In genomic region chr11:47846998-47847397, GRCh38 we compare ENCODE assay signal across 8 cellular contexts. TPM values are rescaled to one million over a fixed set of nuclear protein-coding genes. Genes with fewer than 3 reads are reported as not detected.
A peak's percentile ranks its signal among the peaks of the same experiment; 100 is the strongest.
DNase-seq lines count a peak whose midpoint lies in the region; ATAC-seq, FAIRE-seq and TF ChIP-seq lines count a peak whose summit lies in the region.

No MANE protein-coding gene starts in this region.

- H2AK5ac ChIP-seq in H1 (ENCODE audit: low read depth, low read length), result 0 out of 2 replicates have a peak overlapping the region, but pooled peaks have one; percentile 11

- H2AFZ ChIP-seq in DND-41 (ENCODE audit: low read depth, low read length), result no peak overlapping the region
- no peak overlapping the region for H2AFZ ChIP-seq in H1 (ENCODE audit: low read length)

- no peak overlapping the region for H4K8ac ChIP-seq in H1 (ENCODE audit: extremely low read depth, insufficient read depth, low read length)

- H3K4me3 ChIP-seq in DND-41 (ENCODE audit: low read depth in 1 of 2, low read length in 2 of 2) (peak overlapping the region; percentile 85 to 91), NB4 (ENCODE audit: low read depth, low read length) (peak overlapping the region; percentile 97), H1 (ENCODE audit: extremely low read depth in 1 of 4, insufficient read depth in 2 of 4, low read depth in 3 of 4, low read length in 4 of 4) (peak overlapping the region; percentile 4 to 100 (median 97); a peak in 6 of 8 replicates), sigmoid colon (peak overlapping the region in 2 of 4 donors; percentile 68 to 83)

- peaks cover 55% of the 10 kb centered on the region for H3K4me1 ChIP-seq in DND-41 (ENCODE audit: insufficient read depth, low read length)
- H3K4me1 ChIP-seq in H1 (replicated peaks in 1 of 4; ENCODE audit: control insufficient read depth in 3 of 4, insufficient read depth in 4 of 4, low read length in 3 of 4), result peaks cover 0 to 8% (median 3%) of the 10 kb centered on the region in 4 experiments; a peak in 5 of 7 replicates
- H3K4me1 ChIP-seq in sigmoid colon, result peaks cover 0 to 29% (median 14%) of the 10 kb centered on the region in 4 donors

- H3K4ac ChIP-seq in H1 (replicated peaks; ENCODE audit: insufficient read length, low read depth, low read length), result no peak overlapping the region

- H3K36me3 Mint-ChIP-seq in osteocyte (ENCODE audit: unreplicated experiment), result peaks cover 7% of the 10 kb centered on the region

- H3K9me3 ChIP-seq in DND-41 (ENCODE audit: insufficient read depth, low read length, severe bottlenecking), result no peaks in the 10 kb centered on the region
- H3K9me3 ChIP-seq in H1 (ENCODE audit: insufficient read depth in 2 of 2, low read depth in 1 of 2, low read length in 1 of 2), result no peaks in the 10 kb centered on the region
- no peaks in the 10 kb centered on the region for H3K9me3 ChIP-seq in sigmoid colon

- DNase-seq in DND-41 (no peak), NB4 (ENCODE audit: low read depth) (no peak), H1 (ENCODE audit: low read depth in 1 of 2, low spot score in 2 of 2) (no peak), osteocyte (ENCODE audit: extremely low spot score, unreplicated experiment) (no peak), sigmoid colon (no peak)

- H3K23me2 ChIP-seq in H1 (ENCODE audit: low read depth, low read length), result peaks cover 14% of the 10 kb centered on the region

- peaks cover 19% of the 10 kb centered on the region for H3K4me1 Mint-ChIP-seq in osteocyte (ENCODE audit: unreplicated experiment)

- intact Hi-C loops in sigmoid colon (cut with DNase I), result loop anchor here (2.0 to 5.0 kb wide), 3 partner anchors 78 to 440 kb away; partner anchors contain the start of genes MTCH2 and SLC39A13

- H3K4me3 Mint-ChIP-seq in osteocyte (ENCODE audit: unreplicated experiment), result peak overlapping the region; percentile 98

- H3K56ac ChIP-seq in H1 (replicated peaks; ENCODE audit: insufficient read length, low read depth, low read length), result no peak overlapping the region

- H3K9me3 Mint-ChIP-seq in osteocyte (ENCODE audit: unreplicated experiment), result no peaks in the 10 kb centered on the region

- no peak overlapping the region for H2BK20ac ChIP-seq in H1 (ENCODE audit: low read length)

- TF ChIP-seq EP300 in H1 (IDR thresholded peaks at IDR 0.05; ENCODE audit: borderline replicate concordance in 1 of 2, low read depth in 2 of 2, low read length in 2 of 2) (no peak), sigmoid colon (IDR thresholded peaks at IDR 0.05) (no peak)

- POLR2A ChIA-PET in H1 (lab: Charles Lee; ENCODE audit: partially characterized antibody), result interaction anchor here (0.8 to 1.7 kb wide), 3 partner anchors 76 to 447 kb away, joined by 3 to 6 read pairs (median 4); partner anchors contain the start of gene FNBP4

- no peak overlapping the region for H3K14ac ChIP-seq in H1 (ENCODE audit: insufficient read length)

- H3K18ac ChIP-seq in H1 (ENCODE audit: extremely low read depth, low read length), result no peak overlapping the region

- H3K36me3 ChIP-seq in DND-41 (ENCODE audit: insufficient read depth, low read length) (peaks cover 42% of the 10 kb centered on the region), H1 (ENCODE audit: control insufficient read depth in 2 of 4, insufficient read depth in 4 of 4, low read length in 3 of 4) (peaks cover 14 to 40% (median 35%) of the 10 kb centered on the region in 4 experiments), sigmoid colon (peaks cover 0 to 16% (median 4%) of the 10 kb centered on the region in 4 donors)

- 89% methylated on average over 4 of the region's 4 CpGs; no CpG with 5 or more reads in 1 of the 2 experiments for WGBS in H1 (ENCODE audit: extremely low coverage in 1 of 2, insufficient coverage in 1 of 2, insufficient read length in 1 of 2, insufficient replicate concordance in 2 of 2, low coverage in 1 of 2, low lambda C conversion rate in 2 of 2, missing lambda C conversion rate in 1 of 2), 2 experiments
- 54 to 73% methylated on average over 4 of the region's 4 CpGs for WGBS in sigmoid colon, 2 donors

- H3K27me3 Mint-ChIP-seq in osteocyte (ENCODE audit: unreplicated experiment), result no peaks in the 10 kb centered on the region

- peaks cover 10% of the 10 kb centered on the region; the same call in 1 of the 2 replicates for H3K79me1 ChIP-seq in H1 (ENCODE audit: low read depth, low read length)

- H2BK5ac ChIP-seq in H1 (ENCODE audit: low read depth, low read length), result no peak overlapping the region

- H3K79me2 ChIP-seq in DND-41 (ENCODE audit: insufficient read depth, low read length) (peaks cover 62% of the 10 kb centered on the region), H1 (ENCODE audit: control insufficient read depth in 1 of 2, insufficient read depth in 2 of 2, low read length in 2 of 2) (peaks cover 11 to 57% of the 10 kb centered on the region in 2 experiments)

- H2BK15ac ChIP-seq in H1 (ENCODE audit: low read length), result no peak overlapping the region

- FAIRE-seq in H1 (lab: Jason Lieb, UNC), result no peak

- peak overlapping the region; percentile 87 for H3K9ac ChIP-seq in DND-41 (ENCODE audit: low read depth, low read length)
- H3K9ac ChIP-seq in H1 (replicated peaks in 1 of 4; ENCODE audit: extremely low read depth in 1 of 4, low read depth in 3 of 4, low read length in 3 of 4), result peak overlapping the region in 3 of 4 experiments; percentile 1 to 100 (median 2); a peak in 5 of 7 replicates

- TF ChIP-seq CTCF in DND-41 (IDR thresholded peaks at IDR 0.05; ENCODE audit: borderline replicate concordance, extremely low read depth, low read length, poor library complexity, severe bottlenecking) (no peak), NB4 (IDR thresholded peaks at IDR 0.05; ENCODE audit: low read depth, low read length) (no peak), H1 (IDR thresholded peaks at IDR 0.05; ENCODE audit: control extremely low read depth in 1 of 3, insufficient read depth in 1 of 3, low read depth in 1 of 3, low read length in 3 of 3) (no peak), osteocyte (IDR thresholded peaks at IDR 0.05) (no peak), sigmoid colon (IDR thresholded peaks at IDR 0.05) (no peak)

- no peak for TF ChIP-seq RAD21 in H1 (IDR thresholded peaks at IDR 0.05 in 1 of 2, conservative IDR thresholded peaks at IDR 0.05 in 1 of 2; ENCODE audit: low read depth in 2 of 2, low read length in 2 of 2)

- no peak overlapping the region for H4K5ac ChIP-seq in H1 (ENCODE audit: insufficient read length, low read depth, low read length)

- H3K4me2 ChIP-seq in DND-41 (ENCODE audit: insufficient read depth, low read length), result peak overlapping the region; percentile 92
- peak overlapping the region; percentile 83 to 95 for H3K4me2 ChIP-seq in H1 (ENCODE audit: insufficient read depth in 1 of 2, low read depth in 2 of 2, low read length in 2 of 2)

- ATAC-seq in DND-41 (ENCODE audit: insufficient read depth, low read depth), result no peak
- no peak for ATAC-seq in GM21737 (IDR thresholded peaks at IDR 0.05; ENCODE audit: unreplicated experiment)
- ATAC-seq in GM21576 (IDR thresholded peaks at IDR 0.05; ENCODE audit: unreplicated experiment), result no peak
- no peak for ATAC-seq in GM21423 (IDR thresholded peaks at IDR 0.05; ENCODE audit: unreplicated experiment)

- no peak for TF ChIP-seq POLR2A in NB4 (IDR thresholded peaks at IDR 0.05; ENCODE audit: extremely low read depth, insufficient read length)
- TF ChIP-seq POLR2A in H1 (IDR thresholded peaks at IDR 0.05; ENCODE audit: control extremely low read depth in 1 of 2, low read depth in 2 of 2, low read length in 2 of 2), result no peak
- no peak for TF ChIP-seq POLR2A in sigmoid colon (IDR thresholded peaks at IDR 0.05)

- H4K20me1 ChIP-seq in DND-41 (ENCODE audit: insufficient read depth, low read length) (peaks cover 10% of the 10 kb centered on the region; the same call in 1 of the 2 replicates), H1 (replicated peaks in 1 of 2; ENCODE audit: control insufficient read depth in 1 of 2, insufficient read depth in 2 of 2, low read length in 2 of 2) (peaks cover 3 to 13% of the 10 kb centered on the region in 2 experiments)

- CTCF ChIA-PET in H1 (lab: Charles Lee; ENCODE audit: partially characterized antibody), result no interaction called here

- peak overlapping the region; percentile 46 for H3K27ac Mint-ChIP-seq in osteocyte (ENCODE audit: unreplicated experiment)

- H4K91ac ChIP-seq in H1 (replicated peaks; ENCODE audit: insufficient read length, low read length), result no peak overlapping the region

- peak overlapping the region; percentile 99 for H3K27ac ChIP-seq in DND-41 (ENCODE audit: low read length)
- H3K27ac ChIP-seq in H1 (ENCODE audit: low read depth, low read length), result no peak overlapping the region
- H3K27ac ChIP-seq in sigmoid colon, result peak overlapping the region in 1 of 4 donors; percentile 91

- no peak overlapping the region for H2BK120ac ChIP-seq in H1 (replicated peaks; ENCODE audit: low read depth, low read length)

- H3K23ac ChIP-seq in H1 (ENCODE audit: insufficient read length), result no peak overlapping the region

- H3K27me3 ChIP-seq in DND-41 (ENCODE audit: insufficient read depth, low read length, poor library complexity), result no peaks in the 10 kb centered on the region
- H3K27me3 ChIP-seq in H1 (replicated peaks in 1 of 4; ENCODE audit: control insufficient read depth in 3 of 4, extremely low read depth in 1 of 4, insufficient read depth in 3 of 4, low read length in 3 of 4), result no peaks in the 10 kb centered on the region
- H3K27me3 ChIP-seq in sigmoid colon, result no peaks in the 10 kb centered on the region

- no peak overlapping the region; the same call in 1 of the 2 replicates for H2BK12ac ChIP-seq in H1 (ENCODE audit: low read depth, low read length)

TF ChIP-seq in H1, 55 proteins besides CTCF, POLR2A, EP300 and RAD21 (continues in another document):
- no peak for TF ChIP-seq TBP (IDR thresholded peaks at IDR 0.05; ENCODE audit: low read depth, low read length)
- no peak for TF ChIP-seq SIN3A (conservative IDR thresholded peaks at IDR 0.05 in 1 of 2, IDR thresholded peaks at IDR 0.05 in 1 of 2; ENCODE audit: low read depth in 1 of 2, low read length in 2 of 2)
- TF ChIP-seq KDM5A (IDR thresholded peaks at IDR 0.05; ENCODE audit: low read length), result no peak
- TF ChIP-seq MAFK (IDR thresholded peaks at IDR 0.05; ENCODE audit: low read depth, low read length), result no peak
- no peak for TF ChIP-seq SP1 (IDR thresholded peaks at IDR 0.05; ENCODE audit: low read depth, low read length)

RNA-seq across cellular contexts. Expression of gene NUP160, which starts 1.2 kb away (rescaled TPM):
- 98.8 and 100 TPM in 2 replicates for total RNA-seq in H1 (2021; fragmentation: NEBNext Ultra II Directional; extraction: Animal tissue kit (Norgen Biotek cat#: 25700))
- polyA plus RNA-seq in H1 (2011; rRNA removed), result 29.3 and 44.6 TPM in 2 replicates
- 48.1 TPM for polyA plus RNA-seq in H1 (2011; cell fraction: cytosol; rRNA removed)
- 39.3 TPM for polyA plus RNA-seq in H1 (2011; cell fraction: nucleus; rRNA removed)
- 48.8 to 89.9 TPM (median 64.1 TPM) in 4 replicates for polyA plus RNA-seq in H1 (2012, experiment 1 of 2)
- 4.0 TPM for polyA plus RNA-seq in H1 (2012, experiment 2 of 2)
- polyA plus RNA-seq in H1 (2013, experiment 1 of 2), result 41.4 TPM
- 36.7 TPM for polyA plus RNA-seq in H1 (2013, experiment 2 of 2)
- polyA minus RNA-seq in H1 (2011; rRNA and poly(A)+ RNA removed), result 179 and 250 TPM in 2 replicates
- 70.5 TPM for polyA minus RNA-seq in H1 (2011; cell fraction: cytosol; rRNA and poly(A)+ RNA removed)
- 97.0 TPM for polyA minus RNA-seq in H1 (2011; cell fraction: nucleus; rRNA and poly(A)+ RNA removed)
- 28.3 TPM in 2 replicates for total RNA-seq in osteocyte
- 10 to 100 TPM; 15.7 to 23.2 (median 20.8) TPM for total RNA-seq in sigmoid colon
- polyA plus RNA-seq in sigmoid colon, result 10 to 100 TPM in 1 of 3 donors, 1 to 10 TPM in 2; 4.6 to 16.3 (median 5.4) TPM
